Comparison of ENCODE assay signal across 18 cellular contexts in genomic region chr5:67214036-67214435, GRCh38. TPM values are rescaled to one million over a fixed set of nuclear protein-coding genes. Genes with fewer than 3 reads are reported as not detected.
DNase-seq lines count a peak whose midpoint lies in the region; TF ChIP-seq lines count a peak whose summit lies in the region.
"Had no signal": no experiment of that assay in that cellular context is flagged by ENCODE, and none has a peak within 500 bp of the region (broad histone marks: within the 10 kb centered on the region; RNA-seq: fewer than 3 reads in every experiment).

No MANE protein-coding gene starts in this region.

- H3K4me3 Mint-ChIP-seq in T-helper 1 cell treated with Interleukin-12 subunit alpha and Interleukin-12 subunit beta and Interleukin-4 antibody, amounts not matched to agents 30 μg/mL and 1 μg/mL, for 36 hours = no peak overlapping the region
- H3K4me3 Mint-ChIP-seq in IgD-negative memory B cell = peak overlapping the region in 1 of 4 donors; percentile 90
- H3K4me3 Mint-ChIP-seq in nephron = no peak overlapping the region
- H3K4me3 Mint-ChIP-seq: stimulated activated naive CD8-positive, alpha-beta T cell treated with anti-CD3 and anti-CD28 coated beads, Interleukin-15, Interleukin-2, amounts not matched to agents 100 ng/mL and 50 ng/mL, for 24 hours had no signal

- TF ChIP-seq CTCF in nephron (IDR thresholded peaks at IDR 0.05; ENCODE audit: unreplicated experiment in 3 of 3) = no peak

- no peaks in the 10 kb centered on the region for H3K9me3 Mint-ChIP-seq in T-helper 1 cell treated with Interleukin-12 subunit alpha and Interleukin-12 subunit beta and Interleukin-4 antibody, amounts not matched to agents 30 μg/mL and 1 μg/mL, for 36 hours
- H3K9me3 Mint-ChIP-seq in IgD-negative memory B cell (no peaks in the 10 kb centered on the region), nephron (no peaks in the 10 kb centered on the region)
- H3K9me3 Mint-ChIP-seq: activated naive CD4-positive, alpha-beta T cell treated with anti-CD3 and anti-CD28 coated beads, Interleukin-2, amount 50 U/mL, for 72 hours; stimulated activated naive CD8-positive, alpha-beta T cell treated with anti-CD3 and anti-CD28 coated beads, Interleukin-15, Interleukin-2, amounts not matched to agents 100 ng/mL and 50 ng/mL, for 24 hours had no signal

- H3K4me1 ChIP-seq in adipocyte (ENCODE audit: control insufficient read depth, insufficient read depth, low read length) = peaks cover 16% of the 10 kb centered on the region

- no peaks in the 10 kb centered on the region for H3K9me3 ChIP-seq in adipocyte (ENCODE audit: control insufficient read depth, low read length)
- H3K9me3 ChIP-seq: BLaER1, prostate gland, SJSA1, upper lobe of left lung had no signal

- no peaks in the 10 kb centered on the region for H3K27me3 ChIP-seq in adipocyte (replicated peaks; ENCODE audit: control insufficient read depth, insufficient read depth, low read length)
- H3K27me3 ChIP-seq: BLaER1, SJSA1, upper lobe of left lung had no signal

- no peak for DNase-seq in T-helper 1 cell
- DNase-seq in adipocyte (ENCODE audit: low read depth) = peak; percentile 36
- no peak for DNase-seq in NCI-H2227 treated with DMSO at 0.1 percent for 48 hours (lab: John Stamatoyannopoulos, UW)
- no peak for DNase-seq in amniotic stem cell (lab: John Stamatoyannopoulos, UW)
- DNase-seq in SW480 (ENCODE audit: low spot score) = no peak
- DNase-seq: 8988T, DMS79 treated with DMSO at 0.1 percent for 48 hours, MM.1S, NCI-H187 treated with DMSO at 0.1 percent for 48 hours, upper lobe of left lung had no signal

- H3K9ac ChIP-seq in adipocyte (ENCODE audit: low read length) = no peak overlapping the region
- H3K9ac ChIP-seq: BLaER1 had no signal

- no peaks in the 10 kb centered on the region for H3K27me3 Mint-ChIP-seq in T-helper 1 cell treated with Interleukin-12 subunit alpha and Interleukin-12 subunit beta and Interleukin-4 antibody, amounts not matched to agents 30 μg/mL and 1 μg/mL, for 36 hours (ENCODE audit: low read depth)
- H3K27me3 Mint-ChIP-seq in IgD-negative memory B cell (no peaks in the 10 kb centered on the region), nephron (ENCODE audit: low read depth) (no peaks in the 10 kb centered on the region)
- H3K27me3 Mint-ChIP-seq: stimulated activated naive CD8-positive, alpha-beta T cell treated with anti-CD3 and anti-CD28 coated beads, Interleukin-15, Interleukin-2, amounts not matched to agents 100 ng/mL and 50 ng/mL, for 24 hours had no signal

- H3K36me3 ChIP-seq in adipocyte (ENCODE audit: control insufficient read depth, insufficient read depth, low read length, severe bottlenecking) = no peaks in the 10 kb centered on the region
- H3K36me3 ChIP-seq: BLaER1, prostate gland, SJSA1, upper lobe of left lung had no signal

- peaks cover 61% of the 10 kb centered on the region for H3K4me1 Mint-ChIP-seq in T-helper 1 cell treated with Interleukin-12 subunit alpha and Interleukin-12 subunit beta and Interleukin-4 antibody, amounts not matched to agents 30 μg/mL and 1 μg/mL, for 36 hours (ENCODE audit: low read depth)
- H3K4me1 Mint-ChIP-seq in IgD-negative memory B cell (peaks cover 43 to 56% (median 53%) of the 10 kb centered on the region in 3 donors), nephron (peaks cover 35% of the 10 kb centered on the region)

- H3K27ac Mint-ChIP-seq in T-helper 1 cell treated with Interleukin-12 subunit alpha and Interleukin-12 subunit beta and Interleukin-4 antibody, amounts not matched to agents 30 μg/mL and 1 μg/mL, for 36 hours = peak overlapping the region; percentile 80
- H3K27ac Mint-ChIP-seq in IgD-negative memory B cell (peak overlapping the region; percentile 11 to 86 (median 55)), nephron (peak overlapping the region; percentile 12 to 66 (median 65))
- H3K27ac Mint-ChIP-seq: stimulated activated naive CD8-positive, alpha-beta T cell treated with anti-CD3 and anti-CD28 coated beads, Interleukin-15, Interleukin-2, amounts not matched to agents 100 ng/mL and 50 ng/mL, for 24 hours had no signal

- peaks cover 18% of the 10 kb centered on the region for H3K36me3 Mint-ChIP-seq in T-helper 1 cell treated with Interleukin-12 subunit alpha and Interleukin-12 subunit beta and Interleukin-4 antibody, amounts not matched to agents 30 μg/mL and 1 μg/mL, for 36 hours (ENCODE audit: low read depth)
- H3K36me3 Mint-ChIP-seq in IgD-negative memory B cell (peaks cover 2% of the 10 kb centered on the region), nephron (ENCODE audit: low read depth) (no peaks in the 10 kb centered on the region)
- H3K36me3 Mint-ChIP-seq: activated naive CD4-positive, alpha-beta T cell treated with anti-CD3 and anti-CD28 coated beads, Interleukin-2, amount 50 U/mL, for 72 hours had no signal

- no peak overlapping the region for H3K4me3 ChIP-seq in adipocyte (ENCODE audit: low read length)
- H3K4me3 ChIP-seq: BLaER1, prostate gland, SJSA1, upper lobe of left lung had no signal

RNA-seq across cellular contexts. Expression of gene CD180, which starts 17.4 kb away (rescaled TPM):
- 99.1 TPM for polyA plus RNA-seq in IgD-negative memory B cell
